In the genomic region with DNA sequence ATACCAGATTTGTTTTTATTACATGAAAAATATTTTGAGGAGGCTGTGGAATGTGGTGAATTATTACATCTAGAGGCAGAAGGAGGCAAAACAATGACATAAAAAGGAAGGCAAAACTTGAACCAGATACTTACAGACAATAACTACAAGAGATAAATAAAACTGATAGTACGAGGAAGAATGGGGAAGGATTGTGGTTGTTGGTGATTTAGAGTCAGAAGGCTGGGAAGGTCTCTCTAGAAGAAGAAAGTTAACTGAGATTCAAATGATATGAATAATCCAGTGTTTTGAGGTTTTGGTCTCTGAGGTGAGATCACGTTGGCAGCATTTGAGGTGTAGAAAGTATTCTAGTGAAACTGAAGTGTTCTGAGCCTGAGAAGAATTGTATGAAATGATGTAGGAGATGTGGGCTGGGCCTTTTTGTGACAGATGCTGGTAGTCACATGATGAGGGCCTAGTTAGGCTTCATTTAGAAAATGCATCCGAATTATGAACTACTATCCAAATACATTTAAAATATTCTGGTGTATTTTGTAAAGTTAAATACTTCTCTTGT, we compare ENCODE assay signal across 27 cellular contexts.
"Had no signal": no experiment of that assay in that cellular context is flagged by ENCODE, and none has a peak within 500 bp of the region (broad histone marks: within the 10 kb centered on the region; RNA-seq: fewer than 3 reads in every experiment).

No MANE protein-coding gene starts in this region.

- ATAC-seq: activated CD8-positive, alpha-beta memory T cell treated with anti-CD3 and anti-CD28 coated beads, Interleukin-2, amount 10 ng/mL, durations not matched to agents 7 days and 5 days; activated CD8-positive, alpha-beta T cell treated with anti-CD3 and anti-CD28 coated beads for 36 hours; gastrocnemius medialis; right lobe of liver; stimulated activated effector memory CD8-positive, alpha-beta T cell treated with anti-CD3 and anti-CD28 coated beads, Interleukin-12 subunit alpha, Interleukin-12 subunit beta, amount 100 ng/mL, for 72 hours; upper lobe of right lung; WTC11 had no signal

- H3K4me3 Mint-ChIP-seq: activated CD8-positive, alpha-beta memory T cell treated with anti-CD3 and anti-CD28 coated beads, Interleukin-2, amount 10 ng/mL, durations not matched to agents 7 days and 5 days; activated CD8-positive, alpha-beta T cell treated with anti-CD3 and anti-CD28 coated beads for 36 hours; activated naive CD8-positive, alpha-beta T cell; naive B cell; stimulated activated effector memory CD8-positive, alpha-beta T cell treated with anti-CD3 and anti-CD28 coated beads, Interleukin-12 subunit alpha, Interleukin-12 subunit beta, amount 100 ng/mL, for 72 hours; WTC11 had no signal

- H3K27me3 Mint-ChIP-seq: activated CD8-positive, alpha-beta memory T cell treated with anti-CD3 and anti-CD28 coated beads, Interleukin-2, amount 10 ng/mL, durations not matched to agents 7 days and 5 days; activated CD8-positive, alpha-beta T cell treated with anti-CD3 and anti-CD28 coated beads for 36 hours; activated naive CD8-positive, alpha-beta T cell; naive B cell; progenitor cell of endocrine pancreas had no signal

- H3K27ac Mint-ChIP-seq: activated CD8-positive, alpha-beta memory T cell treated with anti-CD3 and anti-CD28 coated beads, Interleukin-2, amount 10 ng/mL, durations not matched to agents 7 days and 5 days; activated CD8-positive, alpha-beta T cell treated with anti-CD3 and anti-CD28 coated beads for 36 hours; activated naive CD8-positive, alpha-beta T cell; naive B cell; progenitor cell of endocrine pancreas; stimulated activated effector memory CD8-positive, alpha-beta T cell treated with anti-CD3 and anti-CD28 coated beads, Interleukin-12 subunit alpha, Interleukin-12 subunit beta, amount 100 ng/mL, for 72 hours; WTC11 had no signal

- H3K36me3 Mint-ChIP-seq: activated CD8-positive, alpha-beta memory T cell treated with anti-CD3 and anti-CD28 coated beads, Interleukin-2, amount 10 ng/mL, durations not matched to agents 7 days and 5 days; activated naive CD8-positive, alpha-beta T cell; naive B cell; stimulated activated effector memory CD8-positive, alpha-beta T cell treated with anti-CD3 and anti-CD28 coated beads, Interleukin-12 subunit alpha, Interleukin-12 subunit beta, amount 100 ng/mL, for 72 hours had no signal

- H3K4me1 Mint-ChIP-seq: activated CD8-positive, alpha-beta memory T cell treated with anti-CD3 and anti-CD28 coated beads, Interleukin-2, amount 10 ng/mL, durations not matched to agents 7 days and 5 days; naive B cell; stimulated activated effector memory CD8-positive, alpha-beta T cell treated with anti-CD3 and anti-CD28 coated beads, Interleukin-12 subunit alpha, Interleukin-12 subunit beta, amount 100 ng/mL, for 72 hours; WTC11 had no signal

- DNase-seq: activated CD4-positive, alpha-beta T cell treated with anti-CD3 and anti-CD28 coated beads for 1 hour; activated CD4-positive, alpha-beta T cell treated with anti-CD3 and anti-CD28 coated beads, Interleukin-2, amount 50 U/mL, for 1 hour; activated CD8-positive, alpha-beta memory T cell treated with anti-CD3 and anti-CD28 coated beads, Interleukin-2, amount 10 ng/mL, durations not matched to agents 7 days and 5 days; activated CD8-positive, alpha-beta T cell treated with anti-CD3 and anti-CD28 coated beads for 36 hours; activated naive CD4-positive, alpha-beta T cell treated with Interleukin-2 at 50 U/mL for 16 hours; activated T-cell treated with anti-CD3 and anti-CD28 coated beads, Interleukin-2, amount 50 U/mL, for 48 hours; aorta; brain microvascular endothelial cell; dorsolateral prefrontal cortex; effector memory CD4-positive, alpha-beta T cell; gastrocnemius medialis; glutamatergic neuron; islet precursor cell; left ventricle myocardium inferior; naive B cell; ovary; right lobe of liver; stimulated activated CD4-positive, alpha-beta T cell treated with anti-CD3 and anti-CD28 coated beads, Interleukin-12 subunit alpha, Interleukin-12 subunit beta, amount 100 ng/mL, for 4 hours; stimulated activated CD4-positive, alpha-beta T cell treated with anti-CD3 and anti-CD28 coated beads, Interleukin-4, amount 100 ng/mL, for 24 hours; stomach; T-helper 2 cell; thyroid gland; upper lobe of right lung had no signal
